In genomic region chr13:26784704-26785639, GRCh38 we compare ENCODE assay signal across 8 cellular contexts. TPM values are rescaled to one million over a fixed set of nuclear protein-coding genes. Genes with fewer than 3 reads are reported as not detected.
DNase-seq lines count a peak whose midpoint lies in the region; ATAC-seq lines count a peak whose summit lies in the region.

No MANE protein-coding gene starts in this region.

- intact Hi-C loops in activated naive CD4-positive, alpha-beta T cell treated with anti-CD3 and anti-CD28 coated beads for 36 hours (cut with micrococcal nuclease), result loop anchor here (5.0 kb wide), 1 partner anchor 63 kb away; no protein-coding TSS in a partner anchor

- peak; percentile 10 for DNase-seq in activated naive CD4-positive, alpha-beta T cell treated with anti-CD3 and anti-CD28 coated beads for 36 hours
- DNase-seq in naive B cell (peak; percentile 78), GM19238 (ENCODE audit: insufficient read length, low spot score) (no peak), dermis blood vessel endothelial cell (no peak)

- peak overlapping the region; percentile 75 for H3K4me3 Mint-ChIP-seq in activated naive CD4-positive, alpha-beta T cell treated with anti-CD3 and anti-CD28 coated beads for 36 hours
- H3K4me3 Mint-ChIP-seq in naive B cell, result peak overlapping the region; percentile 84 to 97 (median 92)

- ATAC-seq in GM18511 (IDR thresholded peaks at IDR 0.05; ENCODE audit: unreplicated experiment) (peak; percentile 80), HG03432 (IDR thresholded peaks at IDR 0.05; ENCODE audit: unreplicated experiment) (peak; percentile 51), naive B cell (ENCODE audit: low read depth in 2 of 2) (peak; percentile 89 to 92), HG03571 (IDR thresholded peaks at IDR 0.05; ENCODE audit: unreplicated experiment) (no peak), GM21515 (IDR thresholded peaks at IDR 0.05; ENCODE audit: unreplicated experiment) (no peak)

- no peak overlapping the region for H3K27ac Mint-ChIP-seq in activated naive CD4-positive, alpha-beta T cell treated with anti-CD3 and anti-CD28 coated beads for 36 hours
- H3K27ac Mint-ChIP-seq in naive B cell, result peak overlapping the region; percentile 75 to 96 (median 90)

- peaks cover 13% of the 10 kb centered on the region for H3K4me1 Mint-ChIP-seq in activated naive CD4-positive, alpha-beta T cell treated with anti-CD3 and anti-CD28 coated beads for 36 hours (ENCODE audit: low read depth)
- H3K4me1 Mint-ChIP-seq in naive B cell, result peaks cover 19 to 27% (median 23%) of the 10 kb centered on the region in 3 donors

- CTCF ChIA-PET in activated naive CD4-positive, alpha-beta T cell treated with anti-CD3 and anti-CD28 coated beads for 36 hours (lab: Charles Lee), result interaction anchor here (0.6 to 0.9 kb wide), 2 partner anchors 87 to 189 kb away, joined by 3 read pairs; no protein-coding TSS in a partner anchor

- H3K27me3 Mint-ChIP-seq in activated naive CD4-positive, alpha-beta T cell treated with anti-CD3 and anti-CD28 coated beads for 36 hours (ENCODE audit: low read depth), result peaks cover 5% of the 10 kb centered on the region
- H3K27me3 Mint-ChIP-seq in naive B cell, result peaks cover 0 to 11% (median 4%) of the 10 kb centered on the region in 3 donors

- H3K36me3 Mint-ChIP-seq in activated naive CD4-positive, alpha-beta T cell treated with anti-CD3 and anti-CD28 coated beads for 36 hours (ENCODE audit: low read depth), result no peaks in the 10 kb centered on the region
- peaks cover 0 to 16% of the 10 kb centered on the region in 2 donors for H3K36me3 Mint-ChIP-seq in naive B cell

- H3K9me3 Mint-ChIP-seq in activated naive CD4-positive, alpha-beta T cell treated with anti-CD3 and anti-CD28 coated beads for 36 hours, result no peaks in the 10 kb centered on the region
- H3K9me3 Mint-ChIP-seq in naive B cell, result peaks cover 0 to 7% (median 4%) of the 10 kb centered on the region in 7 donors

RNA-seq across cellular contexts. Expression of gene GPR12, which starts 24.4 kb away (rescaled TPM):
- not detected for total RNA-seq in activated naive CD4-positive, alpha-beta T cell treated with anti-CD3 and anti-CD28 coated beads for 36 hours
- under 1 TPM in 1 of 6 donors, not detected in 5; 0.11 TPM for polyA plus RNA-seq in naive B cell (ENCODE audit: low read depth in 6 of 6)
- not detected in 2 replicates for total RNA-seq in dermis blood vessel endothelial cell

Comparison
In these comparisons a context has a peak if more than half of its experiments do, and no peak if none do; other contexts are left out.
1. ATAC-seq: peak in GM18511 (single experiment), HG03432 (single experiment) and naive B cell (2 of 2); none in HG03571 (single experiment) and GM21515 (single experiment).
2. DNase-seq: peak in activated naive CD4-positive, alpha-beta T cell treated with anti-CD3 and anti-CD28 coated beads for 36 hours (single experiment) and naive B cell (single experiment); none in GM19238 (single experiment) and dermis blood vessel endothelial cell (single experiment).